1 cellular context compared by ENCODE assay signal in genomic region chr14:73694083-73694482, GRCh38.
A peak's percentile ranks its signal among the peaks of the same experiment; 100 is the strongest.
TF ChIP-seq lines count a peak whose summit lies in the region.

No MANE protein-coding gene starts in this region.

TF ChIP-seq in HEK293, 187 proteins besides CTCF, POLR2A, EP300 and RAD21 (continued from another document):
- TF ChIP-seq ZNF580 (tag by site-specific recombination; IDR thresholded peaks at IDR 0.05) (0 out of 2 replicates have a peak, but pooled peaks have one; percentile 50), ZNF530 (tag by site-specific recombination; IDR thresholded peaks at IDR 0.05; ENCODE audit: low read depth) (0 out of 2 replicates have a peak, but pooled peaks have one; percentile 35), ZNF140 (tag by site-specific recombination; IDR thresholded peaks at IDR 0.05) (peak; percentile 75), TSHZ1 (tag by site-specific recombination; IDR thresholded peaks at IDR 0.05; ENCODE audit: borderline replicate concordance) (peak; percentile 15; the same call in 1 of the 2 replicates)
